26 cellular contexts compared by ENCODE assay signal in genomic region chr2:186718122-186718521, GRCh38. TPM values are rescaled to one million over a fixed set of nuclear protein-coding genes. Genes with fewer than 3 reads are reported as not detected.
"Had no signal": no experiment of that assay in that cellular context is flagged by ENCODE, and none has a peak within 500 bp of the region (broad histone marks: within the 10 kb centered on the region; RNA-seq: fewer than 3 reads in every experiment).

No MANE protein-coding gene starts in this region.

- H3K4me3 Mint-ChIP-seq: activated B cell treated with CpG ODN at 0.5 μM for 24 hours; activated CD8-positive, alpha-beta memory T cell treated with anti-CD3 and anti-CD28 coated beads, Interleukin-2, amount 10 ng/mL, durations not matched to agents 7 days and 5 days; activated CD8-positive, alpha-beta T cell treated with anti-CD3 and anti-CD28 coated beads for 36 hours; activated T-cell treated with anti-CD3 and anti-CD28 coated beads, Interleukin-2, amount 50 U/mL, for 72 hours; immature natural killer cell; T-helper 17 cell had no signal

- H3K27me3 ChIP-seq: body of pancreas, cardiac muscle cell, colonic mucosa, gastroesophageal sphincter, heart left ventricle, neutrophil, right lobe of liver, testis, transverse colon had no signal

- H3K27ac Mint-ChIP-seq: activated B cell treated with CpG ODN at 0.5 μM for 24 hours; activated CD8-positive, alpha-beta memory T cell treated with anti-CD3 and anti-CD28 coated beads, Interleukin-2, amount 10 ng/mL, durations not matched to agents 7 days and 5 days; activated CD8-positive, alpha-beta T cell treated with anti-CD3 and anti-CD28 coated beads for 36 hours; activated naive CD4-positive, alpha-beta T cell treated with anti-CD3 and anti-CD28 coated beads, Interleukin-2, amount 50 U/mL, for 72 hours; activated T-cell treated with anti-CD3 and anti-CD28 coated beads, Interleukin-2, amount 50 U/mL, for 72 hours; immature natural killer cell; T-helper 17 cell had no signal

- H3K4me3 ChIP-seq: body of pancreas, cardiac muscle cell, colonic mucosa, gastroesophageal sphincter, heart left ventricle, right lobe of liver, testis, transverse colon had no signal

- DNase-seq: activated B cell treated with CpG ODN at 0.5 μM for 24 hours; activated CD4-positive, alpha-beta T cell treated with anti-CD3 and anti-CD28 coated beads, Interleukin-2, amount 50 U/mL, for 1 hour; activated CD8-positive, alpha-beta memory T cell treated with anti-CD3 and anti-CD28 coated beads, Interleukin-2, amount 10 ng/mL, durations not matched to agents 7 days and 5 days; activated CD8-positive, alpha-beta T cell treated with anti-CD3 and anti-CD28 coated beads for 36 hours; activated naive CD4-positive, alpha-beta T cell; activated T-cell treated with anti-CD3 and anti-CD28 coated beads, Interleukin-2, amount 50 U/mL, for 72 hours; anterior cingulate cortex; body of pancreas; cerebellar nuclear complex; colonic mucosa; effector memory CD4-positive, alpha-beta T cell; heart left ventricle; immature natural killer cell; kidney; left colon; right lobe of liver; stimulated activated CD4-positive, alpha-beta T cell treated with anti-CD3 and anti-CD28 coated beads, Interleukin-2, amount 100 ng/mL, for 48 hours; stimulated activated naive CD4-positive, alpha-beta T cell treated with Interleukin-2 at 50 U/mL for 16 hours; T-helper 17 cell; testis; transverse colon had no signal

- H3K36me3 ChIP-seq: cardiac muscle cell, colonic mucosa, gastroesophageal sphincter, heart left ventricle, neutrophil, right lobe of liver, transverse colon had no signal

- ATAC-seq: activated CD8-positive, alpha-beta memory T cell treated with anti-CD3 and anti-CD28 coated beads, Interleukin-2, amount 10 ng/mL, durations not matched to agents 7 days and 5 days; activated CD8-positive, alpha-beta T cell treated with anti-CD3 and anti-CD28 coated beads for 36 hours; activated naive CD4-positive, alpha-beta T cell treated with anti-CD3 and anti-CD28 coated beads, Interleukin-2, amount 50 U/mL, for 72 hours; activated T-cell treated with anti-CD3 and anti-CD28 coated beads, Interleukin-2, amount 50 U/mL, for 72 hours; body of pancreas; gastroesophageal sphincter; heart left ventricle; left colon; right lobe of liver; T-helper 17 cell had no signal

- H3K9me3 ChIP-seq: body of pancreas, colonic mucosa, gastroesophageal sphincter, heart left ventricle, neutrophil, right lobe of liver, testis, transverse colon had no signal

- H3K27ac ChIP-seq: body of pancreas, cardiac muscle cell, colonic mucosa, gastroesophageal sphincter, heart left ventricle, neutrophil, right lobe of liver, testis, transverse colon had no signal

- H3K36me3 Mint-ChIP-seq: activated CD8-positive, alpha-beta memory T cell treated with anti-CD3 and anti-CD28 coated beads, Interleukin-2, amount 10 ng/mL, durations not matched to agents 7 days and 5 days; activated naive CD4-positive, alpha-beta T cell treated with anti-CD3 and anti-CD28 coated beads, Interleukin-2, amount 50 U/mL, for 72 hours; immature natural killer cell had no signal

- H3K27me3 Mint-ChIP-seq: activated B cell treated with CpG ODN at 0.5 μM for 24 hours, progenitor cell of endocrine pancreas, T-helper 17 cell had no signal

- H3K9me3 Mint-ChIP-seq: activated B cell treated with CpG ODN at 0.5 μM for 24 hours; activated CD8-positive, alpha-beta T cell treated with anti-CD3 and anti-CD28 coated beads for 36 hours; activated naive CD4-positive, alpha-beta T cell treated with anti-CD3 and anti-CD28 coated beads, Interleukin-2, amount 50 U/mL, for 72 hours; activated T-cell treated with anti-CD3 and anti-CD28 coated beads, Interleukin-2, amount 50 U/mL, for 72 hours had no signal

- H3K4me1 Mint-ChIP-seq: activated B cell treated with CpG ODN at 0.5 μM for 24 hours; activated CD8-positive, alpha-beta memory T cell treated with anti-CD3 and anti-CD28 coated beads, Interleukin-2, amount 10 ng/mL, durations not matched to agents 7 days and 5 days; immature natural killer cell; T-helper 17 cell had no signal

- H3K4me1 ChIP-seq: body of pancreas, colonic mucosa, gastroesophageal sphincter, heart left ventricle, right lobe of liver, testis, transverse colon had no signal

RNA-seq across cellular contexts. Expression of gene FAM171B, which starts 24.3 kb away (rescaled TPM):
- total RNA-seq: activated B cell treated with CpG ODN at 0.5 μM for 24 hours had no signal
